ENCODE assay signal across 12 cellular contexts in the genomic region with DNA sequence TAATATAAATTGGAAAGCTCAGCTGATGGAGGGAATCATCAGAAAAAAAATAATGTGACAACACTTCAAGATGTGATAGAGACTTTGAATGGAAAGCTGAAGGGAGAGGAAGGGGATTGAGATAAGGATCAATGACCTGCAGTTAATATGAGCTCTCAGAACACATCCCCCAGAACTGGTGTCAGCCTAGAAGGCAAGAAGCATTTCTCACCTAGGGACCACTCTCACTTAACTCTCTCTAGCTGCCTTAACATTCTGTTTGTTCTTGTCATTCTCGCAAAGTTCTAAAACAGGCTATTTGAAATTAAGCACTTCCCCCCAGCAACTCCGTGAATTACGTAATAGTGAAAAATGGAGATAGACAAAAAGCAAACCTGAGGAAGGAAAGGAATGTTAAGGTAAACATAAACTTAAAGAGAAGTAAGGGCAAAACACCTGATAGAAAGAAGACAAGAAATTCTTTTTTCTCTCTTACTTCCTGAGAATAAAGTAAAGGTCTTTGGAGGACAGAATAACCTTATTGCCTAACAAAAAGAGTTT. TPM values are rescaled to one million over a fixed set of nuclear protein-coding genes. Genes with fewer than 3 reads are reported as not detected.
DNase-seq lines count a peak whose midpoint lies in the region; ATAC-seq and TF ChIP-seq lines count a peak whose summit lies in the region.
"Had no signal": no experiment of that assay in that cellular context is flagged by ENCODE, and none has a peak within 500 bp of the region (broad histone marks: within the 10 kb centered on the region; RNA-seq: fewer than 3 reads in every experiment).

No MANE protein-coding gene starts in this region.

- H2AFZ ChIP-seq in SU-DHL-6 (ENCODE audit: low read depth, low read length, severe bottlenecking), result no peak overlapping the region

- H3K27ac ChIP-seq in SU-DHL-6 (ENCODE audit: low read depth, low read length) (no peak overlapping the region), iPS-20b (ENCODE audit: low read length) (no peak overlapping the region), thoracic aorta (peak overlapping the region; percentile 10 to 73), tibial nerve (no peak overlapping the region)

- no peak for TF ChIP-seq EP300 in tibial nerve (IDR thresholded peaks at IDR 0.05)

- H3K36me3 ChIP-seq in SU-DHL-6 (ENCODE audit: low read length) (no peaks in the 10 kb centered on the region), iPS-20b (ENCODE audit: insufficient read depth, low read depth, low read length) (no peaks in the 10 kb centered on the region), thoracic aorta (no peaks in the 10 kb centered on the region), H7 (replicated peaks; ENCODE audit: control insufficient read depth, insufficient read depth, low read length) (no peaks in the 10 kb centered on the region), tibial nerve (no peaks in the 10 kb centered on the region)
- H3K36me3 ChIP-seq: tibial artery had no signal

- H3K4me1 ChIP-seq in iPS-20b (ENCODE audit: insufficient read depth, low read length), result peaks cover 5% of the 10 kb centered on the region; the same call in 1 of the 2 replicates
- H3K4me1 ChIP-seq in thoracic aorta (ENCODE audit: control insufficient read depth in 1 of 2, low read depth in 2 of 2), result peaks cover 3 to 39% of the 10 kb centered on the region in 2 donors
- H3K4me1 ChIP-seq in tibial nerve, result peaks cover 0 to 22% (median 0%) of the 10 kb centered on the region in 4 donors

- H3K79me2 ChIP-seq in SU-DHL-6 (ENCODE audit: insufficient read depth, low read length), result no peaks in the 10 kb centered on the region

- no peak overlapping the region for H3K9ac ChIP-seq in SU-DHL-6 (ENCODE audit: low read length)
- no peak overlapping the region for H3K9ac ChIP-seq in iPS-20b (ENCODE audit: low read depth, low read length)

- H4K20me1 ChIP-seq in SU-DHL-6 (ENCODE audit: low read depth, low read length), result no peaks in the 10 kb centered on the region

- H3K4me1 Mint-ChIP-seq in activated naive CD4-positive, alpha-beta T cell treated with anti-CD3 and anti-CD28 coated beads, Interleukin-2, amount 10 ng/mL, durations not matched to agents 7 days and 5 days, result peaks cover 54% of the 10 kb centered on the region

- CTCF ChIA-PET in activated naive CD4-positive, alpha-beta T cell treated with anti-CD3 and anti-CD28 coated beads, Interleukin-2, amount 10 ng/mL, durations not matched to agents 7 days and 5 days (lab: Charles Lee), result interaction anchor here (0.8 to 11.3 kb wide), 6 partner anchors 9 to 82 kb away, joined by 4 to 136 read pairs (median 12); no protein-coding TSS in a partner anchor

- ATAC-seq in thoracic aorta (ENCODE audit: insufficient number of reproducible peaks, low FRiP score, low read depth), result no peak

- no peak for TF ChIP-seq CTCF in SU-DHL-6 (IDR thresholded peaks at IDR 0.05; ENCODE audit: insufficient read depth, low read length, poor library complexity, severe bottlenecking)
- TF ChIP-seq CTCF in thoracic aorta (IDR thresholded peaks at IDR 0.05), result no peak
- TF ChIP-seq CTCF in tibial nerve (IDR thresholded peaks at IDR 0.05), result no peak

- H3K27me3 ChIP-seq in SU-DHL-6 (ENCODE audit: low read length) (no peaks in the 10 kb centered on the region), iPS-20b (ENCODE audit: insufficient read depth, low read length) (peaks cover 53% of the 10 kb centered on the region), thoracic aorta (replicated peaks; ENCODE audit: insufficient read depth) (no peaks in the 10 kb centered on the region), H7 (ENCODE audit: control insufficient read depth, insufficient read depth, low read length) (peaks cover 14% of the 10 kb centered on the region), tibial nerve (peaks cover 0 to 36% of the 10 kb centered on the region in 2 donors)
- H3K27me3 ChIP-seq: tibial artery had no signal

- peak overlapping the region; percentile 91 for H3K4me2 ChIP-seq in SU-DHL-6 (ENCODE audit: low read depth, low read length, poor library complexity, severe bottlenecking)

- no peaks in the 10 kb centered on the region for H3K9me2 ChIP-seq in SU-DHL-6 (replicated peaks; ENCODE audit: insufficient read depth, low read length)

- peak overlapping the region; percentile 83 for H3K4me3 Mint-ChIP-seq in activated naive CD4-positive, alpha-beta T cell treated with anti-CD3 and anti-CD28 coated beads, Interleukin-2, amount 10 ng/mL, durations not matched to agents 7 days and 5 days

- H3K9me3 ChIP-seq in SU-DHL-6 (ENCODE audit: insufficient read depth, low read length), result no peaks in the 10 kb centered on the region
- H3K9me3 ChIP-seq in iPS-20b (ENCODE audit: insufficient read depth, low read depth, low read length), result no peaks in the 10 kb centered on the region
- H3K9me3 ChIP-seq in thoracic aorta, result no peaks in the 10 kb centered on the region
- no peaks in the 10 kb centered on the region for H3K9me3 ChIP-seq in tibial nerve
- H3K9me3 ChIP-seq: tibial artery had no signal

- H3K9me3 Mint-ChIP-seq in activated naive CD4-positive, alpha-beta T cell treated with anti-CD3 and anti-CD28 coated beads, Interleukin-2, amount 10 ng/mL, durations not matched to agents 7 days and 5 days, result no peaks in the 10 kb centered on the region

- H3K36me3 Mint-ChIP-seq in activated naive CD4-positive, alpha-beta T cell treated with anti-CD3 and anti-CD28 coated beads, Interleukin-2, amount 10 ng/mL, durations not matched to agents 7 days and 5 days, result no peaks in the 10 kb centered on the region

- peaks cover 37% of the 10 kb centered on the region for H3K27me3 Mint-ChIP-seq in activated naive CD4-positive, alpha-beta T cell treated with anti-CD3 and anti-CD28 coated beads, Interleukin-2, amount 10 ng/mL, durations not matched to agents 7 days and 5 days

- H3K4me3 ChIP-seq in SU-DHL-6 (ENCODE audit: insufficient read depth, low read length, poor library complexity, severe bottlenecking) (no peak overlapping the region), iPS-20b (ENCODE audit: low read length) (peak overlapping the region; percentile 94), thoracic aorta (peak overlapping the region; percentile 95), H7 (ENCODE audit: insufficient read depth, low read depth, low read length) (no peak overlapping the region), tibial nerve (no peak overlapping the region)

- 46 to 56% methylated on average over 3 of the region's 3 CpGs for WGBS in tibial nerve, 2 donors

- DNase-seq in activated naive CD4-positive, alpha-beta T cell treated with anti-CD3 and anti-CD28 coated beads, Interleukin-2, amount 10 ng/mL, durations not matched to agents 7 days and 5 days, result no peak
- DNase-seq in activated naive CD4-positive, alpha-beta T cell treated with Interleukin-2 at 50 U/mL for 16 hours, result no peak
- DNase-seq in thoracic aorta (ENCODE audit: low spot score) (no peak), MV-4-11 (lab: John Stamatoyannopoulos, UW) (no peak), H7 (no peak), tibial nerve (ENCODE audit: low spot score in 2 of 2) (no peak)
- DNase-seq: activated CD4-positive, CD25-positive, alpha-beta regulatory T cell treated with anti-CD3 and anti-CD28 coated beads, Interleukin-2, amount 50 U/mL, for 72 hours; C1 segment of cervical spinal cord; effector CD4-positive, alpha-beta T cell; tibial artery had no signal

- H3K27ac Mint-ChIP-seq in activated naive CD4-positive, alpha-beta T cell treated with anti-CD3 and anti-CD28 coated beads, Interleukin-2, amount 10 ng/mL, durations not matched to agents 7 days and 5 days, result no peak overlapping the region

- no peak for TF ChIP-seq POLR2A in tibial nerve (IDR thresholded peaks at IDR 0.05)

- H3F3A ChIP-seq in SU-DHL-6 (ENCODE audit: insufficient read depth), result no peaks in the 10 kb centered on the region

RNA-seq across cellular contexts. Expression of a gene that starts 1.2 kb away (rescaled TPM):
- total RNA-seq in thoracic aorta (10 to 100 TPM; 28.2 to 48.5 TPM), tibial nerve (1 to 10 TPM; 1.5 to 8.4 (median 4.3) TPM)
- total RNA-seq in H7 (2014; rRNA removed; shearing (Covaris generic)), result 2.1 and 3.9 TPM in 2 replicates

Comparison
In these comparisons a context has a peak if more than half of its experiments do, and no peak if none do; other contexts are left out.
1. H3K27ac ChIP-seq: peak in thoracic aorta (2 of 2); none in SU-DHL-6 (single experiment), iPS-20b (single experiment) and tibial nerve (0 of 4).
2. H3K4me3 ChIP-seq: peak in iPS-20b (single experiment) and thoracic aorta (single experiment); none in SU-DHL-6 (single experiment), H7 (single experiment) and tibial nerve (0 of 4).